Comparison of ENCODE assay signal across 12 cellular contexts in the genomic region with DNA sequence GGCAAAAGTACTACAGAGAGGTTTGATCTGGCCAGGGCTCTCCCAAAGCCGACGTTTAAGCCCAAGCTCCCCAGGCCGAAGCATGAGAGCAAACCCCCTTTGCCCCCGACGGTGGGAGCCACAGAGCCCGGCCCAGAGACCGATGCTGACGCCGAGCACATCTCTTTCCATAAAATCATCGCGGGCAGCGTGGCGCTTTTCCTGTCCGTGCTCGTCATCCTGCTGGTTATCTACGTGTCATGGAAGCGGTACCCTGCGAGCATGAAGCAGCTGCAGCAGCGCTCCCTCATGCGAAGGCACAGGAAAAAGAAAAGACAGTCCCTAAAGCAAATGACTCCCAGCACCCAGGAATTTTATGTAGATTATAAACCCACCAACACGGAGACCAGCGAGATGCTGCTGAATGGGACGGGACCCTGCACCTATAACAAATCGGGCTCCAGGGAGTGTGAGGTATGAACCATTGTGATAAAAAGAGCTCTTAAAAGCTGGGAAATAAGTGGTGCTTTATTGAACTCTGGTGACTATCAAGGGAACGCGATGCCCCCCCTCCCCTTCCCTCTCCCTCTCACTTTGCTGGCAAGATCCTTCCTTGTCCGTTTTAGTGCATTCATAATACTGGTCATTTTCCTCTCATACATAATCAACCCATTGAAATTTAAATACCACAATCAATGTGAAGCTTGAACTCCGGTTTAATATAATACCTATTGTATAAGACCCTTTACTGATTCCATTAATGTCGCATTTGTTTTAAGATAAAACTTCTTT. TPM values are rescaled to one million over a fixed set of nuclear protein-coding genes. Genes with fewer than 3 reads are reported as not detected.
DNase-seq lines count a peak whose midpoint lies in the region; TF ChIP-seq lines count a peak whose summit lies in the region.
"Had no signal": no experiment of that assay in that cellular context is flagged by ENCODE, and none has a peak within 500 bp of the region (broad histone marks: within the 10 kb centered on the region; RNA-seq: fewer than 3 reads in every experiment).

No MANE protein-coding gene starts in this region.

- H3K4me3 Mint-ChIP-seq in nephron progenitor cell: peak overlapping the region; percentile 80
- H3K4me3 Mint-ChIP-seq in activated T-helper 2 cell treated with anti-CD3 and anti-CD28 coated beads, Interferon-gamma antibody, Interleukin-2, Interleukin-4, amounts not matched to agents 10 μg/mL and 5 μg/mL and 100 μg/mL, durations not matched to agents 14 hours and 24 hours and 36 hours (ENCODE audit: low read depth): no peak overlapping the region
- H3K4me3 Mint-ChIP-seq: activated CD4-positive, alpha-beta T cell treated with anti-CD3 and anti-CD28 coated beads, Interleukin-2, amount 10 ng/mL, durations not matched to agents 7 days and 5 days; CD4-positive, alpha-beta memory T cell had no signal

- peak; percentile 8 for DNase-seq in AG20443 (ENCODE audit: low spot score)
- peak; percentile 8 for DNase-seq in NCI-H146 treated with DMSO at 0.1 percent for 48 hours (lab: John Stamatoyannopoulos, UW; ENCODE audit: unreplicated experiment)
- peak; percentile 9 for DNase-seq in fibroblast of peridontal ligament (ENCODE audit: extremely low read depth)
- peak; percentile 30 for DNase-seq in nephron progenitor cell
- DNase-seq in activated T-helper 2 cell treated with anti-CD3 and anti-CD28 coated beads, Interferon-gamma antibody, Interleukin-2, Interleukin-4, amounts not matched to agents 10 μg/mL and 5 μg/mL and 100 μg/mL, durations not matched to agents 14 hours and 24 hours and 36 hours (ENCODE audit: low spot score): no peak
- DNase-seq in NCI-H226: no peak
- DNase-seq in NCI-H2196 treated with DMSO at 0.1 percent for 48 hours (lab: John Stamatoyannopoulos, UW; ENCODE audit: unreplicated experiment): no peak
- DNase-seq in 8988T: no peak
- DNase-seq: activated CD4-positive, alpha-beta T cell treated with anti-CD3 and anti-CD28 coated beads, Interleukin-2, amount 10 ng/mL, durations not matched to agents 7 days and 5 days; stimulated activated CD4-positive, alpha-beta T cell treated with anti-CD3 and anti-CD28 coated beads, Interleukin-4, amount 100 ng/mL, for 1 hour had no signal

- H3K36me3 Mint-ChIP-seq in nephron progenitor cell (ENCODE audit: low read depth): no peaks in the 10 kb centered on the region
- no peaks in the 10 kb centered on the region for H3K36me3 Mint-ChIP-seq in activated T-helper 2 cell treated with anti-CD3 and anti-CD28 coated beads, Interferon-gamma antibody, Interleukin-2, Interleukin-4, amounts not matched to agents 10 μg/mL and 5 μg/mL and 100 μg/mL, durations not matched to agents 14 hours and 24 hours and 36 hours (ENCODE audit: low read depth)
- H3K36me3 Mint-ChIP-seq: CD4-positive, alpha-beta memory T cell had no signal

- no peak overlapping the region for H3K27ac Mint-ChIP-seq in nephron progenitor cell
- no peak overlapping the region for H3K27ac Mint-ChIP-seq in activated T-helper 2 cell treated with anti-CD3 and anti-CD28 coated beads, Interferon-gamma antibody, Interleukin-2, Interleukin-4, amounts not matched to agents 10 μg/mL and 5 μg/mL and 100 μg/mL, durations not matched to agents 14 hours and 24 hours and 36 hours
- H3K27ac Mint-ChIP-seq: activated CD4-positive, alpha-beta T cell treated with anti-CD3 and anti-CD28 coated beads, Interleukin-2, amount 10 ng/mL, durations not matched to agents 7 days and 5 days; CD4-positive, alpha-beta memory T cell had no signal

- peaks cover 50% of the 10 kb centered on the region for H3K27me3 Mint-ChIP-seq in nephron progenitor cell (ENCODE audit: low read depth, poor library complexity)
- peaks cover 39% of the 10 kb centered on the region for H3K27me3 Mint-ChIP-seq in activated T-helper 2 cell treated with anti-CD3 and anti-CD28 coated beads, Interferon-gamma antibody, Interleukin-2, Interleukin-4, amounts not matched to agents 10 μg/mL and 5 μg/mL and 100 μg/mL, durations not matched to agents 14 hours and 24 hours and 36 hours (ENCODE audit: low read depth)

- no peaks in the 10 kb centered on the region for H3K9me3 Mint-ChIP-seq in nephron progenitor cell
- no peaks in the 10 kb centered on the region for H3K9me3 Mint-ChIP-seq in activated T-helper 2 cell treated with anti-CD3 and anti-CD28 coated beads, Interferon-gamma antibody, Interleukin-2, Interleukin-4, amounts not matched to agents 10 μg/mL and 5 μg/mL and 100 μg/mL, durations not matched to agents 14 hours and 24 hours and 36 hours
- H3K9me3 Mint-ChIP-seq: activated CD4-positive, alpha-beta T cell treated with anti-CD3 and anti-CD28 coated beads, Interleukin-2, amount 10 ng/mL, durations not matched to agents 7 days and 5 days had no signal

- TF ChIP-seq CTCF in nephron progenitor cell (IDR thresholded peaks at IDR 0.05): no peak

- intact Hi-C loops in activated T-helper 2 cell treated with anti-CD3 and anti-CD28 coated beads, Interferon-gamma antibody, Interleukin-2, Interleukin-4, amounts not matched to agents 10 μg/mL and 5 μg/mL and 100 μg/mL, durations not matched to agents 14 hours and 24 hours and 36 hours (cut with micrococcal nuclease): loop anchor here (5.0 kb wide), 2 partner anchors 594 to 746 kb away; no protein-coding TSS in a partner anchor

- peaks cover 30% of the 10 kb centered on the region for H3K4me1 Mint-ChIP-seq in nephron progenitor cell
- peaks cover 4% of the 10 kb centered on the region for H3K4me1 Mint-ChIP-seq in activated T-helper 2 cell treated with anti-CD3 and anti-CD28 coated beads, Interferon-gamma antibody, Interleukin-2, Interleukin-4, amounts not matched to agents 10 μg/mL and 5 μg/mL and 100 μg/mL, durations not matched to agents 14 hours and 24 hours and 36 hours (ENCODE audit: low read depth)
- H3K4me1 Mint-ChIP-seq: activated CD4-positive, alpha-beta T cell treated with anti-CD3 and anti-CD28 coated beads, Interleukin-2, amount 10 ng/mL, durations not matched to agents 7 days and 5 days had no signal

RNA-seq across cellular contexts. Expression of a gene that starts 2.3 kb away (rescaled TPM):
- not detected in 2 replicates for total RNA-seq in activated T-helper 2 cell treated with anti-CD3 and anti-CD28 coated beads, Interferon-gamma antibody, Interleukin-2, Interleukin-4, amounts not matched to agents 10 μg/mL and 5 μg/mL and 100 μg/mL, durations not matched to agents 14 hours and 24 hours and 36 hours
- total RNA-seq: activated CD4-positive, alpha-beta T cell treated with anti-CD3 and anti-CD28 coated beads, Interleukin-2, amount 10 ng/mL, durations not matched to agents 7 days and 5 days; CD4-positive, alpha-beta memory T cell; left lung had no signal

Comparison
In these comparisons a context has a peak if more than half of its experiments do, and no peak if none do; other contexts are left out.
1. DNase-seq: peak in AG20443 (single experiment), NCI-H146 treated with DMSO at 0.1 percent for 48 hours (single experiment), fibroblast of peridontal ligament (single experiment) and nephron progenitor cell (single experiment); none in activated T-helper 2 cell treated with anti-CD3 and anti-CD28 coated beads, Interferon-gamma antibody, Interleukin-2, Interleukin-4, amounts not matched to agents 10 μg/mL and 5 μg/mL and 100 μg/mL, durations not matched to agents 14 hours and 24 hours and 36 hours (single experiment), NCI-H226 (single experiment), NCI-H2196 treated with DMSO at 0.1 percent for 48 hours (single experiment) and 8988T (single experiment).